ENCODE assay signal across 19 cellular contexts in genomic region chr12:63876980-63877379, GRCh38. TPM values are rescaled to one million over a fixed set of nuclear protein-coding genes. Genes with fewer than 3 reads are reported as not detected.
A peak's percentile ranks its signal among the peaks of the same experiment; 100 is the strongest.
DNase-seq lines count a peak whose midpoint lies in the region; ATAC-seq, FAIRE-seq and TF ChIP-seq lines count a peak whose summit lies in the region.
"Had no signal": no experiment of that assay in that cellular context is flagged by ENCODE, and none has a peak within 500 bp of the region (broad histone marks: within the 10 kb centered on the region; RNA-seq: fewer than 3 reads in every experiment).

No MANE protein-coding gene starts in this region.

- no peak for ATAC-seq in IMR-90 (ENCODE audit: low read depth)
- ATAC-seq: K562 had no signal

- H3K27me3 ChIP-seq in IMR-90 (ENCODE audit: control insufficient read depth, insufficient read depth, low read length) (no peaks in the 10 kb centered on the region), PC-9 (ENCODE audit: insufficient read depth, low read depth) (no peaks in the 10 kb centered on the region), H1 (replicated peaks in 1 of 4; ENCODE audit: control insufficient read depth in 3 of 4, extremely low read depth in 1 of 4, insufficient read depth in 3 of 4, low read length in 3 of 4) (no peaks in the 10 kb centered on the region), mesenchymal stem cell (ENCODE audit: control insufficient read depth in 1 of 2, insufficient read depth in 1 of 2, low read length in 2 of 2) (no peaks in the 10 kb centered on the region), dorsolateral prefrontal cortex (no peaks in the 10 kb centered on the region)

- H2AK5ac ChIP-seq in IMR-90 (ENCODE audit: low read depth, low read length) (no peak overlapping the region), H1 (ENCODE audit: low read depth, low read length) (no peak overlapping the region), mesenchymal stem cell (ENCODE audit: low read length, severe bottlenecking) (no peak overlapping the region)

- FAIRE-seq in H1 (lab: Jason Lieb, UNC), result no peak
- FAIRE-seq: K562 had no signal

- H2BK20ac ChIP-seq in IMR-90 (ENCODE audit: low read depth, low read length) (no peak overlapping the region), H1 (ENCODE audit: low read length) (no peak overlapping the region)

- H2BK120ac ChIP-seq in IMR-90 (ENCODE audit: low read depth, low read length) (no peak overlapping the region), H1 (replicated peaks; ENCODE audit: low read depth, low read length) (no peak overlapping the region), mesenchymal stem cell (ENCODE audit: low read depth, low read length) (peak overlapping the region; percentile 34)

- TF ChIP-seq EP300 in H1 (IDR thresholded peaks at IDR 0.05; ENCODE audit: borderline replicate concordance in 1 of 2, low read depth in 2 of 2, low read length in 2 of 2), result no peak

- H2BK15ac ChIP-seq in IMR-90 (ENCODE audit: low read depth, low read length) (no peak overlapping the region), H1 (ENCODE audit: low read length) (no peak overlapping the region), mesenchymal stem cell (ENCODE audit: low read depth, poor library complexity, severe bottlenecking) (no peak overlapping the region)

- POLR2A ChIA-PET in IMR-90 (lab: Charles Lee; ENCODE audit: unreplicated experiment) (no interaction called here), PC-9 (lab: Charles Lee; ENCODE audit: unreplicated experiment) (interaction anchor here (0.6 kb wide), 1 partner anchor 41 kb away, joined by 6 read pairs; no protein-coding TSS in a partner anchor), H1 (lab: Charles Lee; ENCODE audit: partially characterized antibody) (no interaction called here), GM10248 (lab: Yijun Ruan, JAX) (no interaction called here)

- H3K9me2 ChIP-seq in PC-9 (ENCODE audit: insufficient read depth), result no peaks in the 10 kb centered on the region; the same call in 1 of the 2 replicates
- H3K9me2 ChIP-seq: SK-N-SH had no signal

- H3K79me1 ChIP-seq in IMR-90 (ENCODE audit: low read depth in 1 of 2, low read length in 2 of 2) (peaks cover 12 to 62% of the 10 kb centered on the region in 2 experiments), H1 (ENCODE audit: low read depth, low read length) (peaks cover 4% of the 10 kb centered on the region; the same call in 1 of the 2 replicates), mesenchymal stem cell (replicated peaks; ENCODE audit: low read length, poor library complexity, severe bottlenecking) (peaks cover 7% of the 10 kb centered on the region)

- TF ChIP-seq POLR2A in IMR-90 (IDR thresholded peaks at IDR 0.05; ENCODE audit: low read depth, low read length), result no peak
- no peak for TF ChIP-seq POLR2A in H1 (IDR thresholded peaks at IDR 0.05; ENCODE audit: control extremely low read depth in 1 of 2, low read depth in 2 of 2, low read length in 2 of 2)

- CTCF ChIA-PET in IMR-90 (lab: Yijun Ruan, JAX), result no interaction called here
- CTCF ChIA-PET in PC-9 (lab: Charles Lee), result no interaction called here
- CTCF ChIA-PET in H1 (lab: Charles Lee; ENCODE audit: partially characterized antibody), result interaction anchor here (1.2 kb wide), 1 partner anchor 12 kb away, joined by 3 read pairs; no protein-coding TSS in a partner anchor
- CTCF ChIA-PET in GM10248 (lab: Yijun Ruan, JAX), result interaction anchor here (1.4 kb wide), 1 partner anchor 21 kb away, joined by 3 read pairs; no protein-coding TSS in a partner anchor

- H3K4me2 ChIP-seq in IMR-90 (ENCODE audit: low read depth, low read length), result no peak overlapping the region
- H3K4me2 ChIP-seq in PC-9, result peak overlapping the region; percentile 54
- H3K4me2 ChIP-seq in H1 (ENCODE audit: insufficient read depth in 1 of 2, low read depth in 2 of 2, low read length in 2 of 2), result no peak overlapping the region
- H3K4me2 ChIP-seq in mesenchymal stem cell (ENCODE audit: low read length, poor library complexity, severe bottlenecking), result no peak overlapping the region
- H3K4me2 ChIP-seq: SK-N-SH had no signal

- H3K18ac ChIP-seq in IMR-90 (ENCODE audit: low read depth, low read length) (no peak overlapping the region), H1 (ENCODE audit: extremely low read depth, low read length) (no peak overlapping the region), mesenchymal stem cell (ENCODE audit: low read depth in 1 of 2, low read length in 2 of 2) (peak overlapping the region in 1 of 2 experiments; percentile 5)

- H3K23ac ChIP-seq in IMR-90 (ENCODE audit: low read depth, low read length), result no peak overlapping the region
- no peak overlapping the region for H3K23ac ChIP-seq in H1 (ENCODE audit: insufficient read length)
- H3K23ac ChIP-seq in mesenchymal stem cell (ENCODE audit: low read length in 2 of 2), result no peak overlapping the region

- no peak overlapping the region for H4K5ac ChIP-seq in IMR-90 (ENCODE audit: low read depth, low read length)
- H4K5ac ChIP-seq in H1 (ENCODE audit: insufficient read length, low read depth, low read length), result no peak overlapping the region

- peaks cover 10% of the 10 kb centered on the region for H3K4me1 ChIP-seq in IMR-90 (ENCODE audit: control insufficient read depth, insufficient read depth, low read length)
- H3K4me1 ChIP-seq in PC-9 (replicated peaks; ENCODE audit: insufficient read depth), result peaks cover 39% of the 10 kb centered on the region
- no peaks in the 10 kb centered on the region for H3K4me1 ChIP-seq in H1 (replicated peaks in 1 of 4; ENCODE audit: control insufficient read depth in 3 of 4, insufficient read depth in 4 of 4, low read length in 3 of 4)
- peaks cover 5% of the 10 kb centered on the region for H3K4me1 ChIP-seq in mesenchymal stem cell (ENCODE audit: control insufficient read depth, insufficient read depth, low read depth, low read length)

- H3K9ac ChIP-seq in IMR-90 (ENCODE audit: low read depth, low read length) (no peak overlapping the region), H1 (replicated peaks in 1 of 4; ENCODE audit: extremely low read depth in 1 of 4, low read depth in 3 of 4, low read length in 3 of 4) (no peak overlapping the region), mesenchymal stem cell (ENCODE audit: low read length) (no peak overlapping the region)
- H3K9ac ChIP-seq: SK-N-SH had no signal

- H4K20me1 ChIP-seq in IMR-90 (ENCODE audit: insufficient read depth, low read length) (peaks cover 66% of the 10 kb centered on the region), PC-9 (ENCODE audit: insufficient read depth) (no peaks in the 10 kb centered on the region), H1 (replicated peaks in 1 of 2; ENCODE audit: control insufficient read depth in 1 of 2, insufficient read depth in 2 of 2, low read length in 2 of 2) (no peaks in the 10 kb centered on the region)

- H3K56ac ChIP-seq in IMR-90 (ENCODE audit: extremely low read depth, insufficient read depth, low read length), result no peak overlapping the region
- H3K56ac ChIP-seq in H1 (replicated peaks; ENCODE audit: insufficient read length, low read depth, low read length), result no peak overlapping the region

- no peak overlapping the region for H2BK5ac ChIP-seq in IMR-90 (ENCODE audit: low read depth, low read length, poor library complexity, severe bottlenecking)
- no peak overlapping the region for H2BK5ac ChIP-seq in H1 (ENCODE audit: low read depth, low read length)
- no peak overlapping the region for H2BK5ac ChIP-seq in mesenchymal stem cell (ENCODE audit: low read depth, low read length, poor library complexity, severe bottlenecking)

- H3K14ac ChIP-seq in IMR-90 (replicated peaks; ENCODE audit: low read depth, low read length), result no peak overlapping the region
- no peak overlapping the region for H3K14ac ChIP-seq in H1 (ENCODE audit: insufficient read length)
- no peak overlapping the region for H3K14ac ChIP-seq in mesenchymal stem cell (ENCODE audit: low read length in 2 of 2)

- no peaks in the 10 kb centered on the region for H3K23me2 ChIP-seq in H1 (ENCODE audit: low read depth, low read length)

- DNase-seq in IMR-90 (no peak), PC-9 (no peak), H1 (ENCODE audit: low read depth in 1 of 2, low spot score in 2 of 2) (no peak), mesenchymal stem cell (no peak), occipital lobe (lab: John Stamatoyannopoulos, UW) (no peak), GM10248 (ENCODE audit: extremely low spot score) (no peak), dorsolateral prefrontal cortex (no peak), D341Med (ENCODE audit: low spot score) (no peak)
- DNase-seq: CD4-positive, CD25-positive, alpha-beta regulatory T cell; DMS79; H7; NCI-H1092; NCI-H1436; NCI-H187 treated with DMSO at 0.1 percent for 48 hours; NCI-H2107; NCI-H774; SHP77 treated with DMSO at 0.1 percent for 48 hours; SK-N-SH had no signal

- peaks cover 18% of the 10 kb centered on the region for H3K9me1 ChIP-seq in IMR-90 (ENCODE audit: insufficient read depth, low read length)

- H3K27ac ChIP-seq in IMR-90 (ENCODE audit: insufficient read depth, low read length) (peak overlapping the region; percentile 40; the same call in 1 of the 2 replicates), PC-9 (peak overlapping the region; percentile 76), H1 (ENCODE audit: low read depth, low read length) (no peak overlapping the region), mesenchymal stem cell (ENCODE audit: low read length, poor library complexity, severe bottlenecking) (no peak overlapping the region), dorsolateral prefrontal cortex (no peak overlapping the region)

- dilution Hi-C loops in IMR-90 (cut with HindIII; ENCODE audit: low sequenced_read_pairs, unreplicated experiment), result no loop called here

- TF ChIP-seq CTCF in IMR-90 (conservative IDR thresholded peaks at IDR 0.05; ENCODE audit: low read depth, low read length) (no peak), PC-9 (conservative IDR thresholded peaks at IDR 0.05) (no peak), H1 (IDR thresholded peaks at IDR 0.05; ENCODE audit: control extremely low read depth in 1 of 3, insufficient read depth in 1 of 3, low read depth in 1 of 3, low read length in 3 of 3) (no peak), GM10248 (IDR thresholded peaks at IDR 0.05; ENCODE audit: control extremely low read depth, extremely low read depth, low read depth, missing control alignments) (no peak), dorsolateral prefrontal cortex (IDR thresholded peaks at IDR 0.05 in 54 of 56, conservative IDR thresholded peaks at IDR 0.05 in 2 of 56; ENCODE audit: low read depth in 1 of 56, partially characterized antibody in 56 of 56) (no peak)

- H4K8ac ChIP-seq in IMR-90 (ENCODE audit: low read depth in 2 of 2, low read length in 2 of 2) (no peak overlapping the region), H1 (ENCODE audit: extremely low read depth, insufficient read depth, low read length) (no peak overlapping the region), mesenchymal stem cell (ENCODE audit: low read length) (no peak overlapping the region)

- peaks cover 18% of the 10 kb centered on the region for H3F3A ChIP-seq in PC-9 (ENCODE audit: insufficient read depth, low read depth)

- H2BK12ac ChIP-seq in H1 (ENCODE audit: low read depth, low read length) (no peak overlapping the region), mesenchymal stem cell (ENCODE audit: low read length in 2 of 2) (peak overlapping the region in 1 of 2 experiments; percentile 77)

- H2AFZ ChIP-seq in IMR-90 (replicated peaks; ENCODE audit: low read length, poor library complexity) (no peak overlapping the region), PC-9 (no peak overlapping the region), H1 (ENCODE audit: low read length) (no peak overlapping the region), mesenchymal stem cell (ENCODE audit: low read depth, low read length) (no peak overlapping the region)

- TF ChIP-seq RAD21 in IMR-90 (IDR thresholded peaks at IDR 0.05; ENCODE audit: low read length), result no peak
- no peak for TF ChIP-seq RAD21 in H1 (IDR thresholded peaks at IDR 0.05 in 1 of 2, conservative IDR thresholded peaks at IDR 0.05 in 1 of 2; ENCODE audit: low read depth in 2 of 2, low read length in 2 of 2)

- no peak overlapping the region for H2AK9ac ChIP-seq in IMR-90 (replicated peaks; ENCODE audit: low read depth, low read length, poor library complexity)

- H3K36me3 ChIP-seq in IMR-90 (ENCODE audit: control insufficient read depth, insufficient read depth, low read length) (peaks cover 8% of the 10 kb centered on the region), PC-9 (ENCODE audit: low read depth) (no peaks in the 10 kb centered on the region; the same call in 1 of the 2 replicates), H1 (ENCODE audit: control insufficient read depth in 2 of 4, insufficient read depth in 4 of 4, low read length in 3 of 4) (no peaks in the 10 kb centered on the region), mesenchymal stem cell (ENCODE audit: control insufficient read depth in 1 of 2, insufficient read depth in 2 of 2, low read depth in 1 of 2, low read length in 2 of 2) (peaks cover 0 to 27% of the 10 kb centered on the region in 2 experiments)

- in situ Hi-C loops in IMR-90 (cut with MboI; ENCODE audit: low sequenced_read_pairs), result no loop called here

- intact Hi-C loops in IMR-90 (cut with micrococcal nuclease) (loop anchor here (2.0 kb wide), 1 partner anchor 14 kb away; no protein-coding TSS in a partner anchor), PC-9 (cut with micrococcal nuclease; ENCODE audit: unreplicated experiment) (loop anchor here (1.0 to 2.0 kb wide), 3 partner anchors 14 to 41 kb away; no protein-coding TSS in a partner anchor), dorsolateral prefrontal cortex (cut with DNase I) (no loop called here)

- H3K79me2 ChIP-seq in PC-9 (ENCODE audit: low read depth), result peaks cover 96% of the 10 kb centered on the region
- no peaks in the 10 kb centered on the region; a peak in 1 of 4 replicates for H3K79me2 ChIP-seq in H1 (ENCODE audit: control insufficient read depth in 1 of 2, insufficient read depth in 2 of 2, low read length in 2 of 2)

- BruUV-seq in IMR-90 (replicated peaks; lab: Mats Ljungman, UMichigan), result no TSS peak
- BruUV-seq in PC-9 (replicated peaks; lab: Mats Ljungman, UMichigan), result no TSS peak

- WGBS in IMR-90 (ENCODE audit: extremely low coverage in 2 of 2, insufficient read length in 1 of 2), 2 experiments, result no CpG with 5 or more reads among the region's 4 CpGs
- WGBS in H1 (ENCODE audit: extremely low coverage in 1 of 2, insufficient coverage in 1 of 2, insufficient read length in 1 of 2, insufficient replicate concordance in 2 of 2, low coverage in 1 of 2, low lambda C conversion rate in 2 of 2, missing lambda C conversion rate in 1 of 2), 2 experiments, result 87% methylated on average over 4 of the region's 4 CpGs; no CpG with 5 or more reads in 1 of the 2 experiments
- 94% methylated on average over 4 of the region's 4 CpGs for WGBS in mesenchymal stem cell

- H3K9me3 ChIP-seq in IMR-90 (ENCODE audit: control insufficient read depth, insufficient read depth, low read length) (no peaks in the 10 kb centered on the region), PC-9 (ENCODE audit: insufficient read depth, low read depth) (0 out of 2 replicates have a peak, but pooled peaks cover 3% of the 10 kb centered on the region), H1 (ENCODE audit: insufficient read depth in 2 of 2, low read depth in 1 of 2, low read length in 1 of 2) (no peaks in the 10 kb centered on the region), mesenchymal stem cell (ENCODE audit: control insufficient read depth, low read length) (no peaks in the 10 kb centered on the region)
- H3K9me3 ChIP-seq: SK-N-SH had no signal

- H3K4me3 ChIP-seq in IMR-90 (ENCODE audit: insufficient read depth, low read depth, low read length) (no peak overlapping the region), PC-9 (no peak overlapping the region), H1 (ENCODE audit: extremely low read depth in 1 of 4, insufficient read depth in 2 of 4, low read depth in 3 of 4, low read length in 4 of 4) (no peak overlapping the region), mesenchymal stem cell (ENCODE audit: insufficient read depth in 1 of 2, low read depth in 1 of 2, low read length in 2 of 2) (no peak overlapping the region), dorsolateral prefrontal cortex (no peak overlapping the region)
- H3K4me3 ChIP-seq: K562 had no signal

- no peak overlapping the region for H4K91ac ChIP-seq in IMR-90 (ENCODE audit: insufficient read depth, low read depth, low read length)
- H4K91ac ChIP-seq in H1 (replicated peaks; ENCODE audit: insufficient read length, low read length), result no peak overlapping the region
- H4K91ac ChIP-seq in mesenchymal stem cell (ENCODE audit: low read length), result no peak overlapping the region

- no peak overlapping the region for H3K4ac ChIP-seq in IMR-90 (ENCODE audit: low read depth, low read length)
- H3K4ac ChIP-seq in H1 (replicated peaks; ENCODE audit: insufficient read length, low read depth, low read length), result no peak overlapping the region
- H3K4ac ChIP-seq in mesenchymal stem cell (ENCODE audit: low read depth in 1 of 2, low read length in 2 of 2), result no peak overlapping the region

RNA-seq across cellular contexts. Expression of gene SRGAP1, which starts 32.5 kb away (rescaled TPM):
- total RNA-seq in IMR-90 (2012; rRNA removed) (10.0 and 14.4 TPM in 2 replicates), PC-9 (2021) (18.0 and 24.5 TPM in 2 replicates), occipital lobe (40.7 TPM), dorsolateral prefrontal cortex (10 to 100 TPM in 107 of 120 experiments, 1 to 10 TPM in 13; 7.6 to 25.7 (median 12.9) TPM)
- polyA plus RNA-seq in IMR-90 (2012; rRNA removed) (10.2 and 11.0 TPM in 2 replicates), H1 (2011; rRNA removed) (2.5 and 3.2 TPM in 2 replicates)
- 3.7 and 5.3 TPM in 2 replicates for polyA plus RNA-seq in IMR-90 (2012; cell fraction: cytosol; rRNA removed)
- 29.1 and 33.8 TPM in 2 replicates for polyA plus RNA-seq in IMR-90 (2012; cell fraction: nucleus; rRNA removed; ENCODE audit: low replicate concordance)
- total RNA-seq in H1 (2021; fragmentation: NEBNext Ultra II Directional; extraction: Animal tissue kit (Norgen Biotek cat#: 25700)), result 5.5 and 7.3 TPM in 2 replicates
- 2.2 TPM for polyA plus RNA-seq in H1 (2011; cell fraction: cytosol; rRNA removed)
- 7.3 TPM for polyA plus RNA-seq in H1 (2011; cell fraction: nucleus; rRNA removed)
- polyA plus RNA-seq in H1 (2012, experiment 1 of 2), result 3.1 to 3.7 TPM (median 3.5 TPM) in 4 replicates
- 0.25 TPM for polyA plus RNA-seq in H1 (2012, experiment 2 of 2)
- polyA plus RNA-seq in H1 (2013, experiment 1 of 2), result 5.0 TPM
- polyA plus RNA-seq in H1 (2013, experiment 2 of 2), result 4.6 TPM
- 10.0 and 14.0 TPM in 2 replicates for polyA minus RNA-seq in H1 (2011; rRNA and poly(A)+ RNA removed)
- polyA minus RNA-seq in H1 (2011; cell fraction: cytosol; rRNA and poly(A)+ RNA removed), result 5.7 TPM
- 19.5 TPM for polyA minus RNA-seq in H1 (2011; cell fraction: nucleus; rRNA and poly(A)+ RNA removed)
- 10.1 TPM for polyA plus RNA-seq in mesenchymal stem cell (2013, experiment 1 of 2)
- polyA plus RNA-seq in mesenchymal stem cell (2013, experiment 2 of 2), result 9.9 TPM
- total RNA-seq: CD4-positive, CD25-positive, alpha-beta regulatory T cell had no signal

Comparison
In these comparisons a context has a peak if more than half of its experiments do, and no peak if none do; other contexts are left out.
1. H3K27ac ChIP-seq: peak in IMR-90 (single experiment) and PC-9 (single experiment); none in H1 (single experiment), mesenchymal stem cell (single experiment) and dorsolateral prefrontal cortex (0 of 59).
2. CTCF ChIA-PET loops: an anchor here in H1 (1.2 kb wide) and GM10248 (1.4 kb wide); none called in IMR-90 and PC-9.
3. intact Hi-C loops: an anchor here in IMR-90 (2.0 kb wide) and PC-9 (1.0 to 2.0 kb wide); none called in dorsolateral prefrontal cortex.